ENCODE assay signal across 22 cellular contexts in the genomic region with DNA sequence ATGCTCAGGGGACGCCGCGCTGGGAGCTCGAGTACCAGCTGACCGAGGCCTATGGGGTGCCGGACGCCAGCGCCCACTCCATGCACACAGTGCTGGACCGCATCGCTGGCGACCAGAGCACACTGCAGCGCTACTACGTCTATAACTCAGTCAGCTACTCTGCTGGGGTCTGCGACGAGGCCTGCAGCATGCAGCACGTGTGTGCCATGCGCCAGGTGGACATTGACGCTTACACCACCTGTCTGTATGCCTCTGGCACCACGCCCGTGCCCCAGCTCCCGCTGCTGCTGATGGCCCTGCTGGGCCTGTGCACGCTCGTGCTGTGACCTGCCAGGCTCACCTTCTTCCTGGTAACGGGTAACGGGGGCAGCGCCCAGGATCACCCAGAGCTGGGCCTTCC. TPM values are rescaled to one million over a fixed set of nuclear protein-coding genes. Genes with fewer than 3 reads are reported as not detected.
DNase-seq lines count a peak whose midpoint lies in the region; ATAC-seq, FAIRE-seq and TF ChIP-seq lines count a peak whose summit lies in the region.
"Had no signal": no experiment of that assay in that cellular context is flagged by ENCODE, and none has a peak within 500 bp of the region (broad histone marks: within the 10 kb centered on the region; RNA-seq: fewer than 3 reads in every experiment).

No MANE protein-coding gene starts in this region.

- intact Hi-C loops in right cardiac atrium (cut with DNase I), result no loop called here
- intact Hi-C loops in heart right ventricle (cut with DNase I), result no loop called here
- intact Hi-C loops in left colon (cut with DNase I, micrococcal nuclease), result no loop called here

- H3K27me3 ChIP-seq in right cardiac atrium (ENCODE audit: control insufficient read depth, insufficient read depth) (no peaks in the 10 kb centered on the region), heart right ventricle (no peaks in the 10 kb centered on the region)
- H3K27me3 ChIP-seq: breast epithelium, left lung, MG63, vagina had no signal

- peak; percentile 9 for FAIRE-seq in urothelium cell line (lab: Jason Lieb, UNC)
- FAIRE-seq: frontal cortex, GM12892, HepG2 had no signal

- CTCF ChIA-PET in RWPE1 (lab: Yijun Ruan, JAX), result interaction anchor here (1.0 to 2.2 kb wide), 2 partner anchors 88 to 101 kb away, joined by 4 to 5 read pairs; no protein-coding TSS in a partner anchor

- H3K27ac ChIP-seq in right cardiac atrium (ENCODE audit: low read length) (no peak overlapping the region), heart right ventricle (no peak overlapping the region), RWPE1 (peak overlapping the region; percentile 90)

- peaks cover 7% of the 10 kb centered on the region for H3K4me1 ChIP-seq in right cardiac atrium (ENCODE audit: control insufficient read depth, insufficient read depth, low read length)
- peaks cover 7 to 31% (median 27%) of the 10 kb centered on the region in 9 donors for H3K4me1 ChIP-seq in heart right ventricle

- WGBS in right cardiac atrium, result 96% methylated on average over 26 of the region's 26 CpGs
- WGBS in heart right ventricle, 2 donors, result 97% methylated on average over 26 of the region's 26 CpGs

- ATAC-seq in right cardiac atrium (no peak), heart right ventricle (no peak), left colon (no peak), GM19395 (IDR thresholded peaks at IDR 0.05; ENCODE audit: unreplicated experiment) (no peak), HG03280 (IDR thresholded peaks at IDR 0.05; ENCODE audit: unreplicated experiment) (no peak)
- ATAC-seq: activated naive CD8-positive, alpha-beta T cell treated with anti-CD3 and anti-CD28 coated beads, Interleukin-2, amount 50 U/mL, for 24 hours; HepG2 had no signal

- H3K9me3 ChIP-seq in right cardiac atrium (ENCODE audit: control insufficient read depth, low read length) (no peaks in the 10 kb centered on the region), heart right ventricle (no peaks in the 10 kb centered on the region)
- H3K9me3 ChIP-seq: breast epithelium, left lung, MG63, vagina had no signal

- H3K4me3 ChIP-seq in right cardiac atrium (ENCODE audit: low read length) (no peak overlapping the region), heart right ventricle (no peak overlapping the region)

- H3K36me3 ChIP-seq in heart right ventricle, result peaks cover 0 to 7% (median 0%) of the 10 kb centered on the region in 9 donors
- H3K36me3 ChIP-seq: breast epithelium, MG63, vagina had no signal

- POLR2A ChIA-PET in RWPE1 (lab: Yijun Ruan, JAX; ENCODE audit: low non-redundant PET), result interaction anchor here (0.6 to 1.3 kb wide), 2 partner anchors 56 to 287 kb away, joined by 3 read pairs; partner anchors contain the start of gene IFI6

- TF ChIP-seq CTCF in heart right ventricle (IDR thresholded peaks at IDR 0.05) (no peak), RWPE1 (conservative IDR thresholded peaks at IDR 0.05; ENCODE audit: low read depth) (no peak)

- DNase-seq in right cardiac atrium (peak; percentile 30 to 72 (median 65)), heart right ventricle (no peak), RWPE1 (ENCODE audit: low spot score) (no peak), left colon (peak; percentile 20 to 34), urothelium cell line (ENCODE audit: low spot score) (no peak), retina (no peak)
- DNase-seq: activated CD4-positive, alpha-beta memory T cell treated with anti-CD3 and anti-CD28 coated beads for 36 hours; activated naive CD8-positive, alpha-beta T cell treated with anti-CD3 and anti-CD28 coated beads, Interleukin-2, amount 50 U/mL, for 24 hours; activated T-cell treated with anti-CD3 and anti-CD28 coated beads, Interleukin-2, amount 50 U/mL, for 48 hours; dermis blood vessel endothelial cell; NK-92 treated with Interleukin-12 subunit alpha and Interleukin-12 subunit beta, amount 100 ng/mL, for 24 hours; stimulated activated CD4-positive, alpha-beta T cell treated with anti-CD3 and anti-CD28 coated beads, Interleukin-4, amount 100 ng/mL, for 24 hours; T-helper 1 cell had no signal

RNA-seq across cellular contexts. Expression of gene XKR8, which starts 1.3 kb away (rescaled TPM):
- total RNA-seq in right cardiac atrium (1 to 10 TPM; 5.3 to 6.9 (median 6.1) TPM), heart right ventricle (1 to 10 TPM; 2.2 to 6.0 (median 4.3) TPM), left colon (1 to 10 TPM; 8.4 to 9.9 TPM)
- polyA plus RNA-seq in right cardiac atrium (5.5 TPM), heart right ventricle (1 to 10 TPM; 4.3 to 5.0 TPM)

RNA-seq across cellular contexts. Expression of gene SMPDL3B, which starts 23.7 kb away (rescaled TPM):
- total RNA-seq in right cardiac atrium (1 to 10 TPM in 1 of 4 donors, under 1 TPM in 3; 0.31 to 2.1 (median 0.40) TPM), heart right ventricle (under 1 TPM in 3 of 10 donors, not detected in 7; 0.44 to 0.83 (median 0.56) TPM), left colon (10 to 100 TPM; 57.1 to 62.4 TPM)
- polyA plus RNA-seq in right cardiac atrium (0.11 TPM), heart right ventricle (under 1 TPM in 1 of 2 donors, not detected in 1; 0.04 TPM)

RNA-seq across cellular contexts. Expression of gene RPA2, which starts 44.1 kb away (rescaled TPM):
- total RNA-seq in right cardiac atrium, result 10 to 100 TPM; 26.8 to 38.3 (median 32.2) TPM
- 32.4 TPM for polyA plus RNA-seq in right cardiac atrium
- total RNA-seq in heart right ventricle, result 10 to 100 TPM; 20.2 to 63.5 (median 23.0) TPM
- polyA plus RNA-seq in heart right ventricle, result 10 to 100 TPM; 14.3 to 34.2 TPM
- total RNA-seq in left colon, result 10 to 100 TPM; 21.2 to 23.1 TPM

Comparison
In these comparisons a context has a peak if more than half of its experiments do, and no peak if none do; other contexts are left out.
1. DNase-seq: peak in right cardiac atrium (3 of 3) and left colon (2 of 2); none in heart right ventricle (0 of 2), RWPE1 (single experiment), urothelium cell line (single experiment) and retina (single experiment).
2. RNA of gene SMPDL3B, which starts 23.7 kb away (total RNA-seq): 57.1 to 62.4 TPM in left colon; 0.31 to 2.1 TPM in right cardiac atrium and 0.44 to 0.83 TPM in heart right ventricle; every median in the first group is over 10 times any median in the second.